Comparison of ENCODE assay signal across 29 cellular contexts in genomic region chr3:8369638-8370037, GRCh38.
"Had no signal": no experiment of that assay in that cellular context is flagged by ENCODE, and none has a peak within 500 bp of the region (broad histone marks: within the 10 kb centered on the region; RNA-seq: fewer than 3 reads in every experiment).

No MANE protein-coding gene starts in this region.

- H3K4me3 ChIP-seq: colonic mucosa, coronary artery, dorsolateral prefrontal cortex, esophagus muscularis mucosa, esophagus squamous epithelium, gastrocnemius medialis, gastroesophageal sphincter, heart left ventricle, heart right ventricle, hepatocyte had no signal

- H3K27me3 ChIP-seq: colonic mucosa, dorsolateral prefrontal cortex, esophagus muscularis mucosa, esophagus squamous epithelium, foreskin keratinocyte, gastrocnemius medialis, gastroesophageal sphincter, heart left ventricle, heart right ventricle, hepatocyte had no signal

- H3K27ac ChIP-seq: colonic mucosa, coronary artery, dorsolateral prefrontal cortex, epithelial cell of prostate, esophagus muscularis mucosa, esophagus squamous epithelium, foreskin keratinocyte, gastrocnemius medialis, gastroesophageal sphincter, heart left ventricle, heart right ventricle, hepatocyte had no signal

- H3K36me3 ChIP-seq: colonic mucosa, esophagus muscularis mucosa, esophagus squamous epithelium, gastrocnemius medialis, gastroesophageal sphincter, heart left ventricle, heart right ventricle had no signal

- DNase-seq: colonic mucosa; cortex of kidney; dermis blood vessel endothelial cell; dorsolateral prefrontal cortex; effector CD4-positive, alpha-beta T cell; effector CD8-positive, alpha-beta T cell; effector memory CD4-positive, alpha-beta T cell; endodermal cell; erythroblast; esophagus squamous epithelium; foreskin fibroblast; foreskin keratinocyte; foreskin melanocyte; gastrocnemius medialis; glutamatergic neuron; head of caudate nucleus; heart left ventricle; heart right ventricle had no signal

- H3K79me2 ChIP-seq: hepatocyte had no signal

- H3K4me2 ChIP-seq: hepatocyte had no signal

- H3K4me3 Mint-ChIP-seq: dendritic cell treated with granulocyte-macrophage colony-stimulating factor and Interleukin-4, amounts not matched to agents 40 ng/mL and 50 ng/mL, for 4 days; endodermal cell had no signal

- H2AFZ ChIP-seq: hepatocyte had no signal

- H3K4me1 ChIP-seq: colonic mucosa, esophagus muscularis mucosa, esophagus squamous epithelium, foreskin keratinocyte, gastrocnemius medialis, gastroesophageal sphincter had no signal

- H3K27me3 Mint-ChIP-seq: dendritic cell treated with granulocyte-macrophage colony-stimulating factor and Interleukin-4, amounts not matched to agents 40 ng/mL and 50 ng/mL, for 4 days had no signal

- H3K9me3 Mint-ChIP-seq: endodermal cell had no signal

- FAIRE-seq: colon, endometrium, endothelial cell of umbilical vein, frontal cortex had no signal

- ATAC-seq: esophagus mucosa, foreskin keratinocyte, gastrocnemius medialis, gastroesophageal sphincter, heart left ventricle, heart right ventricle had no signal

- H3K9me3 ChIP-seq: colonic mucosa, esophagus muscularis mucosa, esophagus squamous epithelium, gastrocnemius medialis had no signal

- H3K27ac Mint-ChIP-seq: dendritic cell treated with granulocyte-macrophage colony-stimulating factor and Interleukin-4, amounts not matched to agents 40 ng/mL and 50 ng/mL, for 4 days; endodermal cell had no signal
